Comparison of ENCODE assay signal across 1 cellular context in the genomic region with DNA sequence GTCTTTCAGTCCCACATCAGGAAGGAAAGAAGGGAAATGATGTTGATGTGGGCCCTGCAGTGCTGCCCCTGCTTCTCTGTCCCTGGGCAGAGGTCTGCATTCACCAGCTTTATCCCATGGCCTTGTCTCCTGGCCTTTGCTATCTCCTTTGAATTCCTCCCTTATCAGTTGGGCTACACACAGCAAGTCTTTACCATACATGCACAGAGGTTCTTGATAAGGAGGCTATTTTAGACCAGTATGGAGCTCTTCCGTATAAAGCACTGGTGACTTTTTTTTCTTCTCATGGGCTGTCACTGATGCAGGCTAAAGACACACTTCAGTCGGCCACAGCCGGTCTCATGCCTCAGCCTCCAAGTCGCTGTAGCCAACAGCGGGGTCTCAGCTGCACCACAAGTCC.
A peak's percentile ranks its signal among the peaks of the same experiment; 100 is the strongest.
TF ChIP-seq lines count a peak whose summit lies in the region.

No MANE protein-coding gene starts in this region.

TF ChIP-seq in endothelial cell of umbilical vein, 7 proteins besides CTCF, POLR2A, EP300 and RAD21:
- TF ChIP-seq GATA2 (IDR thresholded peaks at IDR 0.05; ENCODE audit: insufficient read depth, insufficient read length, low read depth, low read length) (peak; percentile 47), POLR2AphosphoS5 (IDR thresholded peaks at IDR 0.05; ENCODE audit: insufficient read depth, low read depth, low read length) (no peak)
